ENCODE assay signal across 8 cellular contexts in the genomic region with DNA sequence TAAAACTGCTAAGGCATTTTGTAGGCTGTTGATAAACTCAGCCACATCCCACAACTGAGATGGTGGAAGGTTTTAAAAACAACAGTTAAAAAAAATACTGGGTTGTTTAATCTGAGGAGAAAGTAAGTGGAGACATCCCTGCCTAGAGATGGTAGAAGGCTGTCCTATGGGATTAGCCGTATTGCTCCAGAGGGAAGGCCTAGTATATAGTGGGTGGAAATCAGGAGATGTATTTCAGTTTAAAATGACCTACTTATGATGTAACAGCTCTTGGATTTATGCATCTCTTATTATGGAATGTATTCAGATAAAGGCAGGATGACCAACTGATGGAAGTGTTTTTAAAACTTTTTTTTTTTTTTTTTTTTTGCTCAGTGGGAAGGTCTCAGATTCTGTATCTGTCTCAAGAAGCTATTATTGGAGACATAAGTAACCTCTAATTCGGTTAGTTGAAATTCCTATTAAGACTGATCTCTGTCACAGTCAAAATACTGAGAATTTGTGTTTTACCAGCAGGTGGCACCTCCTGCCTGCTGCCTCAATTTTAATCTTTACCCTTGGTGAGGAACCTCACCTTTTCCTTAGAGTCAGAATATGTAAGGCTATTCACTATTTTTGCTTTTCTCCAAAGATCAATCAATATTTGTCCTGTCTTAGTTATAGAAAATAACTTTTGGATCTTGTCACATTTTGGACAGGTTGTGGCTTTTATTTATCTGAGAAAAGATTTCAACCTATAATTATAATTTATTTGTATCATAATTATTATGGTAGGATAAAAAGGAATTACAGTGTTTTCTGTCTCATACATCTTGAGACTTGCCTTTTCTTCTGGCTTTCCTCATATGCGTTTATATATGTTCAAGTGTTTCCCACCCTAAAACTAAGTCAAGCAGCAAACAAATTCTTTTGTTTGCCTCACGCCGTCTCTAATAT.
A peak's percentile ranks its signal among the peaks of the same experiment; 100 is the strongest.
DNase-seq lines count a peak whose midpoint lies in the region; ATAC-seq, FAIRE-seq and TF ChIP-seq lines count a peak whose summit lies in the region.

No MANE protein-coding gene starts in this region.

- no peaks in the 10 kb centered on the region for H3K79me2 ChIP-seq in GM12878 (ENCODE audit: control insufficient read depth, insufficient read depth, low read length)

- H3K9me3 ChIP-seq in BE2C (no peaks in the 10 kb centered on the region), GM12878 (replicated peaks; ENCODE audit: control insufficient read depth, insufficient read depth, low read length) (no peaks in the 10 kb centered on the region)

- H3K4me3 ChIP-seq in BE2C (ENCODE audit: low read depth, low read length): no peak overlapping the region
- no peak overlapping the region for H3K4me3 ChIP-seq in GM12875 (ENCODE audit: low read depth, low read length)
- no peak overlapping the region for H3K4me3 ChIP-seq in GM12878

- no peak overlapping the region for H3K27ac Mint-ChIP-seq in natural killer cell

- no TSS peak for BruUV-seq in GM12878 (replicated peaks; lab: Mats Ljungman, UMichigan)

- H3K36me3 Mint-ChIP-seq in natural killer cell: no peaks in the 10 kb centered on the region

- TF ChIP-seq RAD21 in GM12878 (IDR thresholded peaks at IDR 0.05; ENCODE audit: insufficient read depth, low read depth, low read length): peak; percentile 88

- no peak overlapping the region for H3K9ac ChIP-seq in GM12878 (ENCODE audit: control insufficient read depth, insufficient read depth, low read length)

- H3K36me3 ChIP-seq in BE2C: no peaks in the 10 kb centered on the region; the same call in 1 of the 2 replicates
- H3K36me3 ChIP-seq in GM12878 (ENCODE audit: control insufficient read depth in 2 of 2, insufficient read depth in 2 of 2, low read length in 1 of 2): peaks cover 0 to 3% of the 10 kb centered on the region in 2 experiments; a peak in 1 of 4 replicates

- H2AFZ ChIP-seq in GM12878 (ENCODE audit: control insufficient read depth, low read depth, low read length): no peak overlapping the region

- H3K4me1 Mint-ChIP-seq in natural killer cell: peaks cover 0 to 4% of the 10 kb centered on the region in 2 donors

- H3K4me2 ChIP-seq in GM12878 (ENCODE audit: control insufficient read depth, insufficient read depth): no peak overlapping the region

- no peak for TF ChIP-seq POLR2A in GM12878 (IDR thresholded peaks at IDR 0.05; ENCODE audit: low read depth, low read length)

- H3K27ac ChIP-seq in GM12878 (ENCODE audit: control insufficient read depth, insufficient read depth): no peak overlapping the region

- TF ChIP-seq EP300 in GM12878 (IDR thresholded peaks at IDR 0.05; ENCODE audit: borderline replicate concordance in 1 of 2, control insufficient read depth in 1 of 2, low read depth in 2 of 2, low read length in 2 of 2): no peak

- H4K20me1 ChIP-seq in GM12878 (ENCODE audit: control insufficient read depth, insufficient read depth): no peaks in the 10 kb centered on the region

- H3K4me1 ChIP-seq in BE2C: no peaks in the 10 kb centered on the region; the same call in 1 of the 2 replicates
- H3K4me1 ChIP-seq in GM12878 (ENCODE audit: control insufficient read depth, insufficient read depth, low read length): no peaks in the 10 kb centered on the region

- ATAC-seq in GM12878: peak; percentile 69
- no peak for ATAC-seq in natural killer cell
- no peak for ATAC-seq in GM18502 (IDR thresholded peaks at IDR 0.05; ENCODE audit: poor library complexity, unreplicated experiment)

- no peaks in the 10 kb centered on the region for H3K27me3 ChIP-seq in BE2C
- no peaks in the 10 kb centered on the region for H3K27me3 ChIP-seq in GM12878 (replicated peaks in 1 of 2; ENCODE audit: control insufficient read depth in 2 of 2, insufficient read depth in 2 of 2, low read length in 1 of 2)

- no peaks in the 10 kb centered on the region for H3K9me3 Mint-ChIP-seq in natural killer cell

- H3K27me3 Mint-ChIP-seq in natural killer cell (ENCODE audit: low read depth in 2 of 2): no peaks in the 10 kb centered on the region

- WGBS in GM12878 (ENCODE audit: insufficient coverage, insufficient replicate concordance, low lambda C conversion rate, missing lambda C conversion rate): 57% methylated on average over 5 of the region's 5 CpGs

- intact Hi-C loops in GM12878 (cut with micrococcal nuclease; ENCODE audit: unreplicated experiment) (loop anchor here (1.0 kb wide), 3 partner anchors 301 to 433 kb away; no protein-coding TSS in a partner anchor), natural killer cell (cut with micrococcal nuclease) (loop anchor here (5.0 kb wide), 1 partner anchor 432 kb away; no protein-coding TSS in a partner anchor)

- in situ Hi-C loops in GM12878 (cut with MboI): loop anchor here (5.0 kb wide), 1 partner anchor 302 kb away; no protein-coding TSS in a partner anchor

- TF ChIP-seq CTCF in BE2C (IDR thresholded peaks at IDR 0.05; ENCODE audit: low read depth, low read length) (peak; percentile 79), GM12875 (IDR thresholded peaks at IDR 0.05; ENCODE audit: borderline replicate concordance, insufficient read depth, low read depth, low read length) (peak; percentile 43; the same call in 1 of the 2 replicates), GM12878 (IDR thresholded peaks at IDR 0.05 in 2 of 3, conservative IDR thresholded peaks at IDR 0.05 in 1 of 3; ENCODE audit: control insufficient read depth in 2 of 3, extremely low read depth in 1 of 3, insufficient read depth in 1 of 3, low read depth in 3 of 3, low read length in 3 of 3) (peak; percentile 51 to 73 (median 52); a peak in 5 of 6 replicates), natural killer cell (IDR thresholded peaks at IDR 0.05) (no peak)

- SMC1A ChIA-PET in GM12878 (lab: Charles Lee; ENCODE audit: uncharacterized antibody, unreplicated experiment): interaction anchor here (0.6 to 2.9 kb wide), 6 partner anchors 157 to 434 kb away, joined by 3 to 9 read pairs (median 6); no protein-coding TSS in a partner anchor

- RAD21 ChIA-PET in GM12878 (lab: Charles Lee; ENCODE audit: unreplicated experiment): interaction anchor here (0.6 to 1.8 kb wide), 4 partner anchors 299 to 1405 kb away, joined by 4 to 7 read pairs (median 6); no protein-coding TSS in a partner anchor

- POLR2A ChIA-PET in GM12878 (lab: Charles Lee): interaction anchor here (0.6 to 0.7 kb wide), 5 partner anchors 8 to 759 kb away, joined by 3 to 5 read pairs (median 4); no protein-coding TSS in a partner anchor

- peak; percentile 43 for DNase-seq in BE2C
- DNase-seq in NCI-H2196 (lab: John Stamatoyannopoulos, UW; ENCODE audit: unreplicated experiment): peak; percentile 62
- no peak for DNase-seq in GM12878 (ENCODE audit: low read depth, low spot score)
- peak; percentile 77 for DNase-seq in left kidney (ENCODE audit: low read depth, low spot score)
- DNase-seq in natural killer cell: no peak
- no peak for DNase-seq in ecto neural progenitor cell (ENCODE audit: low spot score)

- H3K4me3 Mint-ChIP-seq in natural killer cell: no peak overlapping the region

- CTCF ChIA-PET in GM12878 (lab: Yijun Ruan, JAX): interaction anchor here (0.6 to 3.2 kb wide), 20 partner anchors 10 to 1487 kb away, joined by 3 to 27 read pairs (median 3); no protein-coding TSS in a partner anchor

- FAIRE-seq in GM12878 (lab: Jason Lieb, UNC): peak; percentile 52

TF ChIP-seq in GM12878, 131 proteins besides CTCF, POLR2A, EP300 and RAD21:
- TF ChIP-seq HCFC1 (IDR thresholded peaks at IDR 0.05; ENCODE audit: low read length) (no peak), ASH2L (IDR thresholded peaks at IDR 0.05; ENCODE audit: borderline replicate concordance, low read depth) (no peak), GATAD2B (conservative IDR thresholded peaks at IDR 0.05; ENCODE audit: low read depth) (no peak), FOXK2 (IDR thresholded peaks at IDR 0.05) (no peak), SMC3 (IDR thresholded peaks at IDR 0.05; ENCODE audit: borderline replicate concordance, low read length) (peak; percentile 73), MXI1 (IDR thresholded peaks at IDR 0.05; ENCODE audit: low read depth, low read length) (no peak), CHD4 (IDR thresholded peaks at IDR 0.05) (no peak)
- TF ChIP-seq, protein P1, sequence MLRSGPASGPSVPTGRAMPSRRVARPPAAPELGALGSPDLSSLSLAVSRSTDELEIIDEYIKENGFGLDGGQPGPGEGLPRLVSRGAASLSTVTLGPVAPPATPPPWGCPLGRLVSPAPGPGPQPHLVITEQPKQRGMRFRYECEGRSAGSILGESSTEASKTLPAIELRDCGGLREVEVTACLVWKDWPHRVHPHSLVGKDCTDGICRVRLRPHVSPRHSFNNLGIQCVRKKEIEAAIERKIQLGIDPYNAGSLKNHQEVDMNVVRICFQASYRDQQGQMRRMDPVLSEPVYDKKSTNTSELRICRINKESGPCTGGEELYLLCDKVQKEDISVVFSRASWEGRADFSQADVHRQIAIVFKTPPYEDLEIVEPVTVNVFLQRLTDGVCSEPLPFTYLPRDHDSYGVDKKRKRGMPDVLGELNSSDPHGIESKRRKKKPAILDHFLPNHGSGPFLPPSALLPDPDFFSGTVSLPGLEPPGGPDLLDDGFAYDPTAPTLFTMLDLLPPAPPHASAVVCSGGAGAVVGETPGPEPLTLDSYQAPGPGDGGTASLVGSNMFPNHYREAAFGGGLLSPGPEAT (IDR thresholded peaks at IDR 0.05; ENCODE audit: low read depth): no peak

Comparison
In these comparisons a context has a peak if more than half of its experiments do, and no peak if none do; other contexts are left out.
1. DNase-seq: peak in BE2C (single experiment), NCI-H2196 (single experiment) and left kidney (single experiment); none in GM12878 (single experiment), natural killer cell (single experiment) and ecto neural progenitor cell (single experiment).